ENCODE assay signal across 8 cellular contexts in genomic region chr7:91265693-91266066, GRCh38. TPM values are rescaled to one million over a fixed set of nuclear protein-coding genes. Genes with fewer than 3 reads are reported as not detected.
A peak's percentile ranks its signal among the peaks of the same experiment; 100 is the strongest.
DNase-seq lines count a peak whose midpoint lies in the region; ATAC-seq and TF ChIP-seq lines count a peak whose summit lies in the region.

No MANE protein-coding gene starts in this region.

- intact Hi-C loops in right lobe of liver (cut with DNase I) (no loop called here), tibial artery (cut with DNase I; ENCODE audit: low total_unique reads) (loop anchor here (10.0 kb wide), 2 partner anchors 181 to 671 kb away; partner anchors contain the start of gene CDK14)

- H3K27me3 ChIP-seq in right lobe of liver (no peaks in the 10 kb centered on the region), tibial artery (no peaks in the 10 kb centered on the region)

- DNase-seq in activated CD4-positive, alpha-beta T cell treated with anti-CD3 and anti-CD28 coated beads, Interleukin-2, amount 10 ng/mL, durations not matched to agents 7 days and 5 days, result no peak
- no peak for DNase-seq in activated CD4-positive, alpha-beta T cell treated with anti-CD3 and anti-CD28 coated beads for 4 hours
- DNase-seq in astrocyte of the spinal cord (ENCODE audit: low read depth, low spot score) (peak; percentile 38), right lobe of liver (peak in 1 of 3 donors; percentile 25), tibial artery (peak in 1 of 2 donors; percentile 68), HPDE6-E6E7 (ENCODE audit: extremely low spot score) (no peak), NCI-H524 treated with DMSO at 0.1 percent for 48 hours (lab: John Stamatoyannopoulos, UW) (no peak)
- DNase-seq in stimulated activated CD4-positive, alpha-beta T cell treated with anti-CD3 and anti-CD28 coated beads, Interleukin-4, amount 100 ng/mL, for 4 hours, result no peak

- H3K9me3 Mint-ChIP-seq in activated CD4-positive, alpha-beta T cell treated with anti-CD3 and anti-CD28 coated beads, Interleukin-2, amount 10 ng/mL, durations not matched to agents 7 days and 5 days, result no peaks in the 10 kb centered on the region

- CTCF ChIA-PET in activated CD4-positive, alpha-beta T cell treated with anti-CD3 and anti-CD28 coated beads, Interleukin-2, amount 10 ng/mL, durations not matched to agents 7 days and 5 days (lab: Charles Lee), result no interaction called here

- H3K4me3 Mint-ChIP-seq in activated CD4-positive, alpha-beta T cell treated with anti-CD3 and anti-CD28 coated beads, Interleukin-2, amount 10 ng/mL, durations not matched to agents 7 days and 5 days, result peak overlapping the region; percentile 83

- TF ChIP-seq CTCF in astrocyte of the spinal cord (IDR thresholded peaks at IDR 0.05; ENCODE audit: low read depth, low read length) (no peak), right lobe of liver (IDR thresholded peaks at IDR 0.05) (no peak), tibial artery (IDR thresholded peaks at IDR 0.05) (no peak)

- peaks cover 15% of the 10 kb centered on the region for H3K4me1 Mint-ChIP-seq in activated CD4-positive, alpha-beta T cell treated with anti-CD3 and anti-CD28 coated beads, Interleukin-2, amount 10 ng/mL, durations not matched to agents 7 days and 5 days

- peaks cover 0 to 7% (median 0%) of the 10 kb centered on the region in 4 donors for H3K4me1 ChIP-seq in right lobe of liver
- H3K4me1 ChIP-seq in tibial artery, result peaks cover 0 to 58% (median 14%) of the 10 kb centered on the region in 4 donors

- H3K36me3 Mint-ChIP-seq in activated CD4-positive, alpha-beta T cell treated with anti-CD3 and anti-CD28 coated beads, Interleukin-2, amount 10 ng/mL, durations not matched to agents 7 days and 5 days (ENCODE audit: low read depth), result no peaks in the 10 kb centered on the region

- TF ChIP-seq POLR2A in right lobe of liver (IDR thresholded peaks at IDR 0.05), result no peak

- POLR2A ChIA-PET in activated CD4-positive, alpha-beta T cell treated with anti-CD3 and anti-CD28 coated beads, Interleukin-2, amount 10 ng/mL, durations not matched to agents 7 days and 5 days (lab: Charles Lee), result no interaction called here

- peak overlapping the region in 1 of 3 donors; percentile 86 for H3K27ac ChIP-seq in right lobe of liver
- peak overlapping the region; percentile 92 to 98 for H3K27ac ChIP-seq in tibial artery

- peaks cover 38% of the 10 kb centered on the region for H3K27me3 Mint-ChIP-seq in activated CD4-positive, alpha-beta T cell treated with anti-CD3 and anti-CD28 coated beads, Interleukin-2, amount 10 ng/mL, durations not matched to agents 7 days and 5 days

- WGBS in right lobe of liver (ENCODE audit: insufficient coverage, low coverage, low lambda C conversion rate, missing lambda C conversion rate), result 4% methylated on average over 17 of the region's 31 CpGs

- H3K27ac Mint-ChIP-seq in activated CD4-positive, alpha-beta T cell treated with anti-CD3 and anti-CD28 coated beads, Interleukin-2, amount 10 ng/mL, durations not matched to agents 7 days and 5 days, result no peak overlapping the region

- H3K4me3 ChIP-seq in astrocyte of the spinal cord (ENCODE audit: low read depth, low read length) (peak overlapping the region; percentile 69), right lobe of liver (peak overlapping the region; percentile 79 to 84 (median 82)), tibial artery (peak overlapping the region; percentile 76 to 95)

- no peaks in the 10 kb centered on the region for H3K9me3 ChIP-seq in right lobe of liver
- H3K9me3 ChIP-seq in tibial artery, result no peaks in the 10 kb centered on the region

- ATAC-seq in right lobe of liver, result no peak

- H3K36me3 ChIP-seq in right lobe of liver, result no peaks in the 10 kb centered on the region
- peaks cover 0 to 3% (median 0%) of the 10 kb centered on the region in 3 donors for H3K36me3 ChIP-seq in tibial artery

- in situ Hi-C loops in astrocyte of the spinal cord (cut with HindIII; ENCODE audit: low sequenced_read_pairs), result no loop called here

RNA-seq across cellular contexts. Expression of gene FZD1, which starts 1.4 kb away (rescaled TPM):
- total RNA-seq in activated CD4-positive, alpha-beta T cell treated with anti-CD3 and anti-CD28 coated beads, Interleukin-2, amount 10 ng/mL, durations not matched to agents 7 days and 5 days, result 1 to 10 TPM; 1.2 TPM
- 1 to 10 TPM; 1.3 to 2.6 (median 1.6) TPM for total RNA-seq in right lobe of liver
